Comparison of ENCODE assay signal across 17 cellular contexts in the genomic region with DNA sequence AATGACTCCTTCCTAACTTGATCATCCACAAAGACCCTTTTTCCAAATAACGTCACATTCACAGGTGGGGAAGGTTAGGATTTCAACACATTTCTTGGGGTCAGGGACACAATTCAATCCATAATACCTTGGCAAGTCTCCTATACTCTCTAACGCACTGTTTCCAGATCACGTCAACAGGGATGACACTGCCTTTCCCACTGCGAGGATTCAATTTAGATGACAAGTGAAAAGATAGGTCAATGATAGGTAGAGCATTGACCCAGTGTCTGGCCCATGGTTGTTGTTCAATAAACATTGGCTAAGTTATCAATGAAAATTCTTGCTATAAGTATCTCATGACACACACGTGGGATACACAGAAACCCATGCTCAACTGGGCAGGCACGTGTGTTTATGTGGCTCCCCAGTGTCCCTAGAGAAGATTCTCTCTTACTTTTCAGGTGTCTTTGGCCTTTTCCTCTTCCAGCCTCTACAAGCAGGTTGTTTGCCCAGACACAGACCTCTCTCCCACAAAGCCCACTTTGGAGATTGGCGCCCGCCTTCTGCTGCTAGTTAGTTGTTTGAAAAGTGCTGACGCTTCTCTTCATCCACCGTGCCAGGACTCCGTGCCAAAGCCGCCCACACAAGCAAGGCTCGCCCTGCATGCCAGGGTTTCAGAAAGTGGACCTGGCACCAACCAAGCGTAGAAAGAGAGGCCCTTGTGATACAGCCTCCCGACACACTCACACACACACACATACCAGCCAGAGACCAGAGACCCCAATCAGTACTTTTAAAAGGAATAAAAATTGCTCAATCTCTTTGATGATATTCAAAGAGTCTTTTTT.
DNase-seq lines count a peak whose midpoint lies in the region; ATAC-seq and TF ChIP-seq lines count a peak whose summit lies in the region.
"Had no signal": no experiment of that assay in that cellular context is flagged by ENCODE, and none has a peak within 500 bp of the region (broad histone marks: within the 10 kb centered on the region; RNA-seq: fewer than 3 reads in every experiment).

No MANE protein-coding gene starts in this region.

- H3K9me3 ChIP-seq in mammary epithelial cell (replicated peaks; ENCODE audit: insufficient read depth, low read length) (no peaks in the 10 kb centered on the region), prostate gland (no peaks in the 10 kb centered on the region), PC-9 (ENCODE audit: insufficient read depth, low read depth) (no peaks in the 10 kb centered on the region)
- H3K9me3 ChIP-seq: uterus had no signal

- no peaks in the 10 kb centered on the region for H3F3A ChIP-seq in PC-9 (ENCODE audit: insufficient read depth, low read depth)

- H3K27me3 Mint-ChIP-seq in activated CD4-positive, alpha-beta T cell treated with anti-CD3 and anti-CD28 coated beads, Interleukin-2, amount 10 ng/mL, durations not matched to agents 24 days and 14 days: no peaks in the 10 kb centered on the region
- H3K27me3 Mint-ChIP-seq: activated CD8-positive, alpha-beta T cell treated with anti-CD3 and anti-CD28 coated beads for 36 hours; CD8-positive, alpha-beta memory T cell; stimulated activated memory B cell treated with anti-CD40 and anti-IgM and Interleukin-4, amounts not matched to agents 10 μg/mL and 1 μg/mL and 100 μg/mL, for 72 hours had no signal

- H3K4me1 Mint-ChIP-seq in activated CD4-positive, alpha-beta T cell treated with anti-CD3 and anti-CD28 coated beads, Interleukin-2, amount 10 ng/mL, durations not matched to agents 24 days and 14 days: no peaks in the 10 kb centered on the region
- H3K4me1 Mint-ChIP-seq: CD8-positive, alpha-beta memory T cell; natural killer cell; stimulated activated memory B cell treated with anti-CD40 and anti-IgM and Interleukin-4, amounts not matched to agents 10 μg/mL and 1 μg/mL and 100 μg/mL, for 72 hours had no signal

- no peak for TF ChIP-seq POLR2A in prostate gland (IDR thresholded peaks at IDR 0.05)

- H3K9me3 Mint-ChIP-seq in activated CD4-positive, alpha-beta T cell treated with anti-CD3 and anti-CD28 coated beads, Interleukin-2, amount 10 ng/mL, durations not matched to agents 24 days and 14 days: no peaks in the 10 kb centered on the region
- H3K9me3 Mint-ChIP-seq: activated CD8-positive, alpha-beta T cell treated with anti-CD3 and anti-CD28 coated beads for 36 hours; natural killer cell; stimulated activated memory B cell treated with anti-CD40 and anti-IgM and Interleukin-4, amounts not matched to agents 10 μg/mL and 1 μg/mL and 100 μg/mL, for 72 hours had no signal

- no peak overlapping the region for H3K9ac ChIP-seq in mammary epithelial cell (ENCODE audit: insufficient read depth, low read length)

- TF ChIP-seq CTCF in mammary epithelial cell (conservative IDR thresholded peaks at IDR 0.05 in 1 of 2, IDR thresholded peaks at IDR 0.05 in 1 of 2; ENCODE audit: extremely low read depth in 1 of 2, insufficient read depth in 1 of 2, low read depth in 1 of 2, low read length in 2 of 2): no peak
- no peak for TF ChIP-seq CTCF in prostate gland (IDR thresholded peaks at IDR 0.05)
- no peak for TF ChIP-seq CTCF in PC-9 (conservative IDR thresholded peaks at IDR 0.05)

- no peak overlapping the region for H3K27ac ChIP-seq in mammary epithelial cell (ENCODE audit: insufficient read depth, low read depth, low read length)
- no peak overlapping the region for H3K27ac ChIP-seq in prostate gland
- H3K27ac ChIP-seq in PC-9: no peak overlapping the region
- H3K27ac ChIP-seq: uterus had no signal

- peak; percentile 27 for DNase-seq in G401 (ENCODE audit: low spot score)
- DNase-seq in mammary epithelial cell: no peak
- peak; percentile 41 for DNase-seq in kidney glomerular epithelial cell (lab: John Stamatoyannopoulos, UW)
- DNase-seq in prostate gland (ENCODE audit: low spot score): peak; percentile 41
- DNase-seq in activated CD4-positive, alpha-beta T cell treated with anti-CD3 and anti-CD28 coated beads, Interleukin-2, amount 10 ng/mL, durations not matched to agents 24 days and 14 days: no peak
- DNase-seq in activated naive CD4-positive, alpha-beta T cell treated with Interleukin-2 at 50 U/mL for 16 hours: no peak
- DNase-seq in PC-9: no peak
- DNase-seq: activated CD8-positive, alpha-beta T cell treated with anti-CD3 and anti-CD28 coated beads for 36 hours; CD8-positive, alpha-beta memory T cell; natural killer cell; NCI-H2029 treated with DMSO at 0.1 percent for 48 hours; NCI-H748 treated with DMSO at 0.1 percent for 48 hours; small intestine; SW 1271; uterus had no signal

- H3K79me2 ChIP-seq in mammary epithelial cell (ENCODE audit: insufficient read depth, low read length) (no peaks in the 10 kb centered on the region), PC-9 (ENCODE audit: low read depth) (no peaks in the 10 kb centered on the region)

- H3K36me3 Mint-ChIP-seq in activated CD4-positive, alpha-beta T cell treated with anti-CD3 and anti-CD28 coated beads, Interleukin-2, amount 10 ng/mL, durations not matched to agents 24 days and 14 days (ENCODE audit: low read depth): no peaks in the 10 kb centered on the region
- H3K36me3 Mint-ChIP-seq: CD8-positive, alpha-beta memory T cell; natural killer cell; stimulated activated memory B cell treated with anti-CD40 and anti-IgM and Interleukin-4, amounts not matched to agents 10 μg/mL and 1 μg/mL and 100 μg/mL, for 72 hours had no signal

- no peak for ATAC-seq in GM18909 (IDR thresholded peaks at IDR 0.05; ENCODE audit: poor library complexity, unreplicated experiment)
- ATAC-seq: activated CD8-positive, alpha-beta T cell treated with anti-CD3 and anti-CD28 coated beads for 36 hours; natural killer cell; stimulated activated memory B cell treated with anti-CD40 and anti-IgM and Interleukin-4, amounts not matched to agents 10 μg/mL and 1 μg/mL and 100 μg/mL, for 72 hours had no signal

- CTCF ChIA-PET in mammary epithelial cell (lab: Charles Lee; ENCODE audit: low non-redundant PET) (no interaction called here), PC-9 (lab: Charles Lee) (no interaction called here)

- no peak overlapping the region for H3K27ac Mint-ChIP-seq in activated CD4-positive, alpha-beta T cell treated with anti-CD3 and anti-CD28 coated beads, Interleukin-2, amount 10 ng/mL, durations not matched to agents 24 days and 14 days
- H3K27ac Mint-ChIP-seq: activated CD8-positive, alpha-beta T cell treated with anti-CD3 and anti-CD28 coated beads for 36 hours; CD8-positive, alpha-beta memory T cell; natural killer cell; stimulated activated memory B cell treated with anti-CD40 and anti-IgM and Interleukin-4, amounts not matched to agents 10 μg/mL and 1 μg/mL and 100 μg/mL, for 72 hours had no signal

- in situ Hi-C loops in G401 (cut with HindIII; ENCODE audit: low sequenced_read_pairs) (no loop called here), mammary epithelial cell (cut with MboI; ENCODE audit: low sequenced_read_pairs in 2 of 2) (no loop called here)

- H3K36me3 ChIP-seq in mammary epithelial cell (ENCODE audit: insufficient read depth, low read length): no peaks in the 10 kb centered on the region
- H3K36me3 ChIP-seq in prostate gland: no peaks in the 10 kb centered on the region
- no peaks in the 10 kb centered on the region for H3K36me3 ChIP-seq in PC-9 (ENCODE audit: low read depth)
- H3K36me3 ChIP-seq: uterus had no signal

- no peaks in the 10 kb centered on the region for H4K20me1 ChIP-seq in mammary epithelial cell (ENCODE audit: insufficient read depth, low read length)
- H4K20me1 ChIP-seq in PC-9 (ENCODE audit: insufficient read depth): no peaks in the 10 kb centered on the region

- BruUV-seq in mammary epithelial cell (replicated peaks; lab: Mats Ljungman, UMichigan): no TSS peak
- no TSS peak for BruUV-seq in PC-9 (replicated peaks; lab: Mats Ljungman, UMichigan)

- H2AFZ ChIP-seq in mammary epithelial cell (ENCODE audit: low read depth, low read length): peak overlapping the region; percentile 63
- H2AFZ ChIP-seq in PC-9: no peak overlapping the region

- dilution Hi-C loops in mammary epithelial cell (cut with HindIII; ENCODE audit: low sequenced_read_pairs): no loop called here

- POLR2A ChIA-PET in PC-9 (lab: Charles Lee; ENCODE audit: unreplicated experiment): no interaction called here

- H3K27me3 ChIP-seq in mammary epithelial cell (ENCODE audit: insufficient read depth, low read length): no peaks in the 10 kb centered on the region
- H3K27me3 ChIP-seq in prostate gland (replicated peaks; ENCODE audit: insufficient read depth): no peaks in the 10 kb centered on the region
- H3K27me3 ChIP-seq in PC-9 (ENCODE audit: insufficient read depth, low read depth): no peaks in the 10 kb centered on the region
- H3K27me3 ChIP-seq: uterus had no signal

- intact Hi-C loops in mammary epithelial cell (cut with micrococcal nuclease) (no loop called here), prostate gland (cut with DNase I) (no loop called here), PC-9 (cut with micrococcal nuclease; ENCODE audit: unreplicated experiment) (no loop called here)
- intact Hi-C loops in activated CD4-positive, alpha-beta T cell treated with anti-CD3 and anti-CD28 coated beads, Interleukin-2, amount 10 ng/mL, durations not matched to agents 24 days and 14 days (cut with micrococcal nuclease): no loop called here

- H3K4me3 Mint-ChIP-seq in activated CD4-positive, alpha-beta T cell treated with anti-CD3 and anti-CD28 coated beads, Interleukin-2, amount 10 ng/mL, durations not matched to agents 24 days and 14 days: no peak overlapping the region
- H3K4me3 Mint-ChIP-seq: activated CD8-positive, alpha-beta T cell treated with anti-CD3 and anti-CD28 coated beads for 36 hours; CD8-positive, alpha-beta memory T cell; natural killer cell; stimulated activated memory B cell treated with anti-CD40 and anti-IgM and Interleukin-4, amounts not matched to agents 10 μg/mL and 1 μg/mL and 100 μg/mL, for 72 hours had no signal

- WGBS in mammary epithelial cell (ENCODE audit: low coverage, missing lambda C conversion rate): 40% methylated on average over 12 of the region's 15 CpGs
- 63% methylated on average over 15 of the region's 15 CpGs for WGBS in prostate gland

- H3K4me2 ChIP-seq in mammary epithelial cell (ENCODE audit: insufficient read depth, low read depth, low read length) (peak overlapping the region; percentile 20), PC-9 (no peak overlapping the region)

- H3K4me1 ChIP-seq in mammary epithelial cell (ENCODE audit: insufficient read depth, low read length) (peaks cover 5% of the 10 kb centered on the region), prostate gland (replicated peaks) (no peaks in the 10 kb centered on the region), PC-9 (replicated peaks; ENCODE audit: insufficient read depth) (no peaks in the 10 kb centered on the region)
- H3K4me1 ChIP-seq: uterus had no signal

- no peaks in the 10 kb centered on the region for H3K9me2 ChIP-seq in PC-9 (ENCODE audit: insufficient read depth)

- no peak overlapping the region for H3K4me3 ChIP-seq in mammary epithelial cell (replicated peaks in 1 of 3; ENCODE audit: insufficient read depth in 1 of 3, low read depth in 2 of 3, low read length in 3 of 3)
- H3K4me3 ChIP-seq in prostate gland: no peak overlapping the region
- no peak overlapping the region for H3K4me3 ChIP-seq in PC-9
- H3K4me3 ChIP-seq: uterus had no signal

Comparison
In these comparisons a context has a peak if more than half of its experiments do, and no peak if none do; other contexts are left out.
1. DNase-seq: peak in G401 (single experiment), kidney glomerular epithelial cell (single experiment) and prostate gland (single experiment); none in mammary epithelial cell (single experiment), activated CD4-positive, alpha-beta T cell treated with anti-CD3 and anti-CD28 coated beads, Interleukin-2, amount 10 ng/mL, durations not matched to agents 24 days and 14 days (single experiment), activated naive CD4-positive, alpha-beta T cell treated with Interleukin-2 at 50 U/mL for 16 hours (single experiment) and PC-9 (0 of 2).